Comparison of ENCODE assay signal across 12 cellular contexts in genomic region chr2:218727502-218728165, GRCh38. TPM values are rescaled to one million over a fixed set of nuclear protein-coding genes. Genes with fewer than 3 reads are reported as not detected.
DNase-seq lines count a peak whose midpoint lies in the region; ATAC-seq and TF ChIP-seq lines count a peak whose summit lies in the region.
"Had no signal": no experiment of that assay in that cellular context is flagged by ENCODE, and none has a peak within 500 bp of the region (broad histone marks: within the 10 kb centered on the region; RNA-seq: fewer than 3 reads in every experiment).

No MANE protein-coding gene starts in this region.

- H3K27ac ChIP-seq in sigmoid colon: no peak overlapping the region
- H3K27ac ChIP-seq: stomach had no signal

- H3K36me3 ChIP-seq in sigmoid colon: no peaks in the 10 kb centered on the region

- peaks cover 0 to 4% (median 2%) of the 10 kb centered on the region in 4 donors for H3K9me3 ChIP-seq in sigmoid colon

- peak; percentile 74 for TF ChIP-seq CTCF in chondrocyte (IDR thresholded peaks at IDR 0.05)
- TF ChIP-seq CTCF in retinal pigment epithelial cell (conservative IDR thresholded peaks at IDR 0.05; ENCODE audit: low read depth, low read length): peak; percentile 44
- TF ChIP-seq CTCF in nephron progenitor cell (IDR thresholded peaks at IDR 0.05): no peak
- TF ChIP-seq CTCF in sigmoid colon (IDR thresholded peaks at IDR 0.05): peak in 2 of 4 experiments; percentile 20 to 28

- TF ChIP-seq POLR2A in sigmoid colon (IDR thresholded peaks at IDR 0.05): no peak

- peaks cover 0 to 16% (median 5%) of the 10 kb centered on the region in 4 donors for H3K4me1 ChIP-seq in sigmoid colon

- H3K27me3 Mint-ChIP-seq in chondrocyte (ENCODE audit: low read depth) (no peaks in the 10 kb centered on the region), nephron progenitor cell (ENCODE audit: low read depth, poor library complexity) (no peaks in the 10 kb centered on the region)
- H3K27me3 Mint-ChIP-seq: CD4-positive, alpha-beta T cell; naive B cell had no signal

- H3K4me1 Mint-ChIP-seq in chondrocyte (ENCODE audit: low read depth): peaks cover 21% of the 10 kb centered on the region
- H3K4me1 Mint-ChIP-seq in nephron progenitor cell: peaks cover 13% of the 10 kb centered on the region

- WGBS in sigmoid colon, 2 donors: 93 to 97% methylated on average over 6 of the region's 6 CpGs

- intact Hi-C loops in sigmoid colon (cut with DNase I): loop anchor here (5.0 kb wide), 1 partner anchor 120 kb away; no protein-coding TSS in a partner anchor

- TF ChIP-seq EP300 in sigmoid colon (IDR thresholded peaks at IDR 0.05): no peak

- ATAC-seq in HG03460 (IDR thresholded peaks at IDR 0.05; ENCODE audit: unreplicated experiment): no peak

- H3K4me3 ChIP-seq in retinal pigment epithelial cell (ENCODE audit: low read length) (no peak overlapping the region), sigmoid colon (no peak overlapping the region)
- H3K4me3 ChIP-seq: stomach had no signal

- H3K4me3 Mint-ChIP-seq in chondrocyte (ENCODE audit: unreplicated experiment) (no peak overlapping the region), nephron progenitor cell (no peak overlapping the region)
- H3K4me3 Mint-ChIP-seq: CD4-positive, alpha-beta T cell had no signal

- H3K9me3 Mint-ChIP-seq in chondrocyte (ENCODE audit: low read depth) (peaks cover 10% of the 10 kb centered on the region), nephron progenitor cell (peaks cover 59% of the 10 kb centered on the region)

- H3K36me3 Mint-ChIP-seq in chondrocyte (ENCODE audit: low read depth) (peaks cover 11% of the 10 kb centered on the region), nephron progenitor cell (ENCODE audit: low read depth) (peaks cover 75% of the 10 kb centered on the region)

- no peaks in the 10 kb centered on the region for H3K27me3 ChIP-seq in sigmoid colon
- H3K27me3 ChIP-seq: stomach had no signal

- H3K27ac Mint-ChIP-seq in chondrocyte (ENCODE audit: unreplicated experiment): peak overlapping the region; percentile 53
- no peak overlapping the region for H3K27ac Mint-ChIP-seq in nephron progenitor cell
- H3K27ac Mint-ChIP-seq: CD4-positive, alpha-beta T cell had no signal

- peak; percentile 62 for DNase-seq in SIG-M5 treated with dmso at 0.1 percent for 504 hours (lab: John Stamatoyannopoulos, UW; ENCODE audit: unreplicated experiment)
- DNase-seq in SIG-M5 (lab: John Stamatoyannopoulos, UW): no peak
- DNase-seq in MV-4-11 (lab: John Stamatoyannopoulos, UW): peak; percentile 9
- no peak for DNase-seq in chondrocyte (ENCODE audit: low spot score)
- no peak for DNase-seq in retinal pigment epithelial cell (ENCODE audit: low read depth)
- DNase-seq in nephron progenitor cell: no peak
- no peak for DNase-seq in sigmoid colon
- DNase-seq: CD4-positive, alpha-beta T cell; cerebellar nuclear complex; naive B cell; stomach had no signal

RNA-seq across cellular contexts. Expression of gene TTLL4, which starts 17.0 kb away (rescaled TPM):
- total RNA-seq in chondrocyte (20.3 to 21.3 TPM (median 20.7 TPM) in 3 replicates), sigmoid colon (10 to 100 TPM; 11.4 to 16.0 (median 12.5) TPM)
- polyA plus RNA-seq in sigmoid colon: 10 to 100 TPM in 1 of 3 donors, 1 to 10 TPM in 2; 6.0 to 15.1 (median 6.0) TPM

RNA-seq across cellular contexts. Expression of gene CYP27A1, which starts 54.3 kb away (rescaled TPM):
- total RNA-seq in chondrocyte (1.7 to 5.2 TPM (median 4.7 TPM) in 3 replicates), sigmoid colon (10 to 100 TPM; 21.9 to 30.1 (median 25.7) TPM)
- 10 to 100 TPM; 13.5 to 17.4 (median 14.6) TPM for polyA plus RNA-seq in sigmoid colon

RNA-seq across cellular contexts. Expression of gene STK36, which starts 55.7 kb away (rescaled TPM):
- 42.1 to 63.2 TPM (median 42.7 TPM) in 3 replicates for total RNA-seq in chondrocyte
- 10 to 100 TPM; 13.6 to 79.5 (median 27.0) TPM for total RNA-seq in sigmoid colon
- 10 to 100 TPM in 1 of 3 donors, 1 to 10 TPM in 2; 3.9 to 15.8 (median 4.2) TPM for polyA plus RNA-seq in sigmoid colon

RNA-seq across cellular contexts. Expression of gene RNF25, which starts 55.8 kb away (rescaled TPM):
- total RNA-seq in chondrocyte (30.4 to 35.4 TPM (median 33.4 TPM) in 3 replicates), sigmoid colon (10 to 100 TPM in 3 of 4 donors, 1 to 10 TPM in 1; 6.4 to 24.7 (median 21.9) TPM)
- 10 to 100 TPM; 11.6 to 19.2 (median 14.3) TPM for polyA plus RNA-seq in sigmoid colon

Comparison
In these comparisons a context has a peak if more than half of its experiments do, and no peak if none do; other contexts are left out.
1. DNase-seq: peak in SIG-M5 treated with dmso at 0.1 percent for 504 hours (single experiment) and MV-4-11 (single experiment); none in SIG-M5 (single experiment), chondrocyte (single experiment), retinal pigment epithelial cell (single experiment), nephron progenitor cell (single experiment) and sigmoid colon (single experiment).